11 cellular contexts compared by ENCODE assay signal in the genomic region with DNA sequence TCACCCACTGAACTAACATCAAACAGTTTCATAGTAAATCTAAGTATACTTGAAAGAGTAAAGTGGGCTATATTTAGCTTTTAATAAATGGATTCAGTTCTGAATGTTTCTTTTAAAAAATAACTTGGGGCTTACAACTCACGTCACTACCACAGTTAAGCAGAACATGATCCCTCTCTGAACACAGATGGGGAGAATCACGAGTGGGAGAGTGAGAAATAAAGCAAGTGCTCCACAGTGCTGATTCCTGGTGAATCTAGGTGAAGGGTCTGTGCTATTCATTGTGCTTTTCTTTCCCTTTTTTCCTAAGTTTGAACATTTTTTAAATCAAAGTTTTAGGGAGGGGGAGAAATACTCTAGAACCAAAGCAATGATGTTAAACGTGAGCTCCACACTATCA.
DNase-seq lines count a peak whose midpoint lies in the region; ATAC-seq and TF ChIP-seq lines count a peak whose summit lies in the region.
"Had no signal": no experiment of that assay in that cellular context is flagged by ENCODE, and none has a peak within 500 bp of the region (broad histone marks: within the 10 kb centered on the region; RNA-seq: fewer than 3 reads in every experiment).

No MANE protein-coding gene starts in this region.

- TF ChIP-seq POLR2A in right lobe of liver (IDR thresholded peaks at IDR 0.05), result no peak

- no peaks in the 10 kb centered on the region for H3K27me3 ChIP-seq in CD4-positive, alpha-beta T cell (ENCODE audit: control insufficient read depth, insufficient read depth, low read length)
- no peaks in the 10 kb centered on the region for H3K27me3 ChIP-seq in right lobe of liver
- H3K27me3 ChIP-seq: brain microvascular endothelial cell had no signal

- no peaks in the 10 kb centered on the region for H3K9me3 ChIP-seq in CD4-positive, alpha-beta T cell (ENCODE audit: control insufficient read depth, low read length)
- no peaks in the 10 kb centered on the region for H3K9me3 ChIP-seq in right lobe of liver

- POLR2A ChIA-PET in CD4-positive, alpha-beta T cell (lab: Charles Lee), result no interaction called here

- no peaks in the 10 kb centered on the region for H3K9me3 Mint-ChIP-seq in CD4-positive, alpha-beta T cell
- peaks cover under 1% of the 10 kb centered on the region for H3K9me3 Mint-ChIP-seq in chondrocyte (ENCODE audit: low read depth)

- H3K27ac ChIP-seq in CD4-positive, alpha-beta T cell (ENCODE audit: low read depth, low read length), result no peak overlapping the region
- peak overlapping the region; percentile 10 to 52 (median 11) for H3K27ac ChIP-seq in right lobe of liver

- in situ Hi-C loops in GM13977 (cut with MboI; ENCODE audit: low pct_unique_long_range_greater_than_20kb, low sequenced_read_pairs, unreplicated experiment), result no loop called here

- no peak for TF ChIP-seq CTCF in CD4-positive, alpha-beta T cell (IDR thresholded peaks at IDR 0.05)
- no peak for TF ChIP-seq CTCF in right lobe of liver (IDR thresholded peaks at IDR 0.05)
- no peak for TF ChIP-seq CTCF in chondrocyte (IDR thresholded peaks at IDR 0.05)
- no peak for TF ChIP-seq CTCF in GM13977 (IDR thresholded peaks at IDR 0.05; ENCODE audit: extremely low read depth, insufficient read depth, missing control alignments)

- intact Hi-C loops in CD4-positive, alpha-beta T cell (cut with DNase I, micrococcal nuclease), result no loop called here
- intact Hi-C loops in right lobe of liver (cut with DNase I), result no loop called here

- peaks cover 81% of the 10 kb centered on the region for H3K36me3 Mint-ChIP-seq in CD4-positive, alpha-beta T cell (ENCODE audit: low read depth)
- H3K36me3 Mint-ChIP-seq in chondrocyte (ENCODE audit: low read depth), result peaks cover 36% of the 10 kb centered on the region

- H3K4me1 ChIP-seq in right lobe of liver, result peaks cover 0 to 10% (median 1%) of the 10 kb centered on the region in 4 donors

- no peak overlapping the region for H3K4me3 ChIP-seq in right lobe of liver

- no peak for ATAC-seq in CD4-positive, alpha-beta T cell (ENCODE audit: poor library complexity)
- ATAC-seq in GM19455 (IDR thresholded peaks at IDR 0.05; ENCODE audit: unreplicated experiment) (peak; percentile 12), HG03439 (IDR thresholded peaks at IDR 0.05; ENCODE audit: unreplicated experiment) (peak; percentile 10), right lobe of liver (no peak)

- DNase-seq in CD4-positive, alpha-beta T cell, result no peak
- no peak for DNase-seq in right lobe of liver
- no peak for DNase-seq in chondrocyte (ENCODE audit: low spot score)
- DNase-seq in activated CD4-positive, CD25-positive, alpha-beta regulatory T cell (lab: John Stamatoyannopoulos, UW), result no peak
- DNase-seq in GM13977 (ENCODE audit: low spot score), result no peak
- DNase-seq in LoVo (ENCODE audit: low spot score), result no peak
- DNase-seq: COR-L47; stimulated activated naive CD4-positive, alpha-beta T cell had no signal

- H3K4me3 Mint-ChIP-seq in CD4-positive, alpha-beta T cell, result no peak overlapping the region
- H3K4me3 Mint-ChIP-seq in chondrocyte (ENCODE audit: unreplicated experiment), result no peak overlapping the region

- 39% methylated on average over 3 of the region's 3 CpGs for WGBS in right lobe of liver (ENCODE audit: insufficient coverage, low coverage, low lambda C conversion rate, missing lambda C conversion rate)

- H3K27ac Mint-ChIP-seq in CD4-positive, alpha-beta T cell, result peak overlapping the region; percentile 76
- no peak overlapping the region for H3K27ac Mint-ChIP-seq in chondrocyte (ENCODE audit: unreplicated experiment)

- H3K36me3 ChIP-seq in right lobe of liver, result peaks cover 0 to 7% (median 0%) of the 10 kb centered on the region in 4 donors

- no peaks in the 10 kb centered on the region for H3K27me3 Mint-ChIP-seq in CD4-positive, alpha-beta T cell
- H3K27me3 Mint-ChIP-seq in chondrocyte (ENCODE audit: low read depth), result no peaks in the 10 kb centered on the region

- CTCF ChIA-PET in CD4-positive, alpha-beta T cell (lab: Charles Lee), result no interaction called here

- H3K4me1 Mint-ChIP-seq in CD4-positive, alpha-beta T cell (ENCODE audit: low read depth), result peaks cover 33% of the 10 kb centered on the region
- H3K4me1 Mint-ChIP-seq in chondrocyte (ENCODE audit: low read depth), result peaks cover 7% of the 10 kb centered on the region

Comparison
In these comparisons a context has a peak if more than half of its experiments do, and no peak if none do; other contexts are left out.
1. ATAC-seq: peak in GM19455 (single experiment) and HG03439 (single experiment); none in CD4-positive, alpha-beta T cell (single experiment) and right lobe of liver (0 of 4).